ENCODE assay signal across 8 cellular contexts in the genomic region with DNA sequence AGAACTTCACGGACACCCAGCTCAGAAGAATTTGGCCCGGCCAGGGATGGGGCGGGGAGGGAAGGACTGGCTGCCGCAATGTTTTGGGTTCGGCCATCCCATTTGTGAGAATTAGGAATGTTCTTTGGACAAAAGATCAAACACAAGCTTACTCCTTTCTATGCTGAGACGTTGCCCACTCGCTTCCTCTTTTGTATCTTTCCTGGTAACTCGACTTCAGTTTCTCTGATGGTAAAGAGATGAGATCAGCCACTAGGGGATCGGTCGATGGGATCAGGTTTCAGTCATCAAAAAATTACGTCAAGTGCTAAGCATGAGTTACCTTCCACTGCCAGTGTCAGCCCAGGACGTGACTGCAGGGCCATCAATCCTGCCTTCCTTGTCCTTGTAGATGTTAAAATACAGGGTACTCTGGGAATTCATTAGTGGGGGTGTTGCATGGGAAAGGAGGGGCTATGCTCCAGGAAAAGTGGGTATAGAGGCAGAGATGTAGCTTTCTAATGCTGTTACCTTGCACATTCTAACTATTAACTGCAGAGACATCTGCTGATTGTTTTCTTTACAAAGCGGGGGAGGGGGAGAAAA.
DNase-seq lines count a peak whose midpoint lies in the region; ATAC-seq, FAIRE-seq and TF ChIP-seq lines count a peak whose summit lies in the region.

No MANE protein-coding gene starts in this region.

- no peak for FAIRE-seq in GM12892 (lab: Jason Lieb, UNC)

- H3K9me3 Mint-ChIP-seq in MCF 10A (ENCODE audit: unreplicated experiment) (no peaks in the 10 kb centered on the region), memory B cell (peaks cover 5% of the 10 kb centered on the region)

- H3K27ac Mint-ChIP-seq in MCF 10A (ENCODE audit: low read depth, unreplicated experiment) = peak overlapping the region; percentile 21
- peak overlapping the region; percentile 42 for H3K27ac Mint-ChIP-seq in memory B cell

- peak; percentile 11 for TF ChIP-seq CTCF in GM12873 (IDR thresholded peaks at IDR 0.05; ENCODE audit: insufficient read depth, low read depth, low read length, missing control alignments)
- TF ChIP-seq CTCF in MCF 10A (IDR thresholded peaks at IDR 0.05; ENCODE audit: unreplicated experiment) = no peak

- POLR2A ChIA-PET in MCF 10A (lab: Yijun Ruan, JAX) = interaction anchor here (0.6 kb wide), 1 partner anchor 184 kb away, joined by 3 read pairs; no protein-coding TSS in a partner anchor

- H3K4me3 Mint-ChIP-seq in MCF 10A (ENCODE audit: unreplicated experiment) (peak overlapping the region; percentile 5), memory B cell (peak overlapping the region; percentile 43)

- CTCF ChIA-PET in MCF 10A (lab: Yijun Ruan, JAX) = interaction anchor here (0.8 to 1.5 kb wide), 2 partner anchors 8 to 13 kb away, joined by 3 to 6 read pairs; no protein-coding TSS in a partner anchor

- intact Hi-C loops in MCF 10A (cut with micrococcal nuclease) = loop anchor here (2.0 kb wide), 1 partner anchor 190 kb away; a partner anchor contains a TSS
- intact Hi-C loops in posterior cingulate gyrus (cut with DNase I) = no loop called here

- ATAC-seq in memory B cell (ENCODE audit: low read depth) = peak; percentile 50

- no TSS peak for BruUV-seq in MCF 10A (replicated peaks; lab: Mats Ljungman, UMichigan)

- peaks cover 17% of the 10 kb centered on the region for H3K4me1 Mint-ChIP-seq in MCF 10A (ENCODE audit: insufficient read depth, unreplicated experiment)
- peaks cover 17% of the 10 kb centered on the region for H3K4me1 Mint-ChIP-seq in memory B cell

- H3K27me3 Mint-ChIP-seq in MCF 10A (ENCODE audit: insufficient read depth, unreplicated experiment) = no peaks in the 10 kb centered on the region
- peaks cover under 1% of the 10 kb centered on the region for H3K27me3 Mint-ChIP-seq in memory B cell

- DNase-seq in NCI-H2029 treated with DMSO at 0.1 percent for 48 hours (lab: John Stamatoyannopoulos, UW) = peak; percentile 92
- DNase-seq in MCF 10A (ENCODE audit: unreplicated experiment) = peak; percentile 56
- DNase-seq in memory B cell (ENCODE audit: low spot score in 2 of 2) = no peak
- DNase-seq in GM12892 (ENCODE audit: insufficient read length) = no peak
- no peak for DNase-seq in posterior cingulate gyrus
- no peak for DNase-seq in NCI-H2081 treated with DMSO at 0.1 percent for 48 hours (lab: John Stamatoyannopoulos, UW)
- no peak for DNase-seq in activated CD4-positive, alpha-beta T cell treated with anti-CD3 and anti-CD28 coated beads for 1 hour

- H3K36me3 Mint-ChIP-seq in MCF 10A (ENCODE audit: insufficient read depth, unreplicated experiment) (no peaks in the 10 kb centered on the region), memory B cell (peaks cover 1% of the 10 kb centered on the region)

- TF ChIP-seq POLR2A in GM12892 (IDR thresholded peaks at IDR 0.05; ENCODE audit: low read depth, low read length) = no peak

Comparison
In these comparisons a context has a peak if more than half of its experiments do, and no peak if none do; other contexts are left out.
1. DNase-seq: peak in NCI-H2029 treated with DMSO at 0.1 percent for 48 hours (single experiment) and MCF 10A (single experiment); none in memory B cell (0 of 2), GM12892 (single experiment), posterior cingulate gyrus (0 of 10), NCI-H2081 treated with DMSO at 0.1 percent for 48 hours (single experiment) and activated CD4-positive, alpha-beta T cell treated with anti-CD3 and anti-CD28 coated beads for 1 hour (single experiment).